In genomic region chr13:45340422-45341033, GRCh38 we compare ENCODE assay signal across 1 cellular context.
TF ChIP-seq lines count a peak whose summit lies in the region.

No MANE protein-coding gene starts in this region.

TF ChIP-seq in K562, 482 proteins besides CTCF, POLR2A, EP300 and RAD21 (continued from another document and continues in another):
- TF ChIP-seq ETV6 (IDR thresholded peaks at IDR 0.05; ENCODE audit: borderline replicate concordance in 1 of 2, low read depth in 2 of 2, low read length in 1 of 2) (peak; percentile 31 to 61; a peak in 1 of 4 replicates), ETV6 (CRISPR knock-in tag; IDR thresholded peaks at IDR 0.05; ENCODE audit: borderline replicate concordance) (no peak), MAZ (CRISPR knock-in tag; conservative IDR thresholded peaks at IDR 0.05 in 1 of 2, IDR thresholded peaks at IDR 0.05 in 1 of 2) (peak in 1 of 2 experiments; percentile 57; a peak in 1 of 4 replicates), E2F6 (IDR thresholded peaks at IDR 0.05; ENCODE audit: borderline replicate concordance in 1 of 2, extremely low read depth in 1 of 2, insufficient read depth in 1 of 2, insufficient read length in 1 of 2, low read depth in 1 of 2, low read length in 1 of 2, poor library complexity in 1 of 2, severe bottlenecking in 1 of 2) (peak in 1 of 2 experiments; percentile 67), RNF2 (IDR thresholded peaks at IDR 0.05) (peak; percentile 51; the same call in 1 of the 2 replicates), ZNF707 (CRISPR knock-in tag; conservative IDR thresholded peaks at IDR 0.05) (no peak), MTA1 (IDR thresholded peaks at IDR 0.05; ENCODE audit: borderline replicate concordance) (no peak), MLX (CRISPR knock-in tag; conservative IDR thresholded peaks at IDR 0.05) (no peak), ARID1B (IDR thresholded peaks at IDR 0.05) (peak; percentile 73), CEBPG (CRISPR knock-in tag; IDR thresholded peaks at IDR 0.05) (peak; percentile 97), CEBPG (tag; conservative IDR thresholded peaks at IDR 0.05 in 1 of 2, IDR thresholded peaks at IDR 0.05 in 1 of 2) (peak; percentile 97 to 98), ZNF282 (CRISPR knock-in tag; IDR thresholded peaks at IDR 0.05) (no peak), ZNF449 (CRISPR knock-in tag; IDR thresholded peaks at IDR 0.05) (no peak), HNRNPLL (IDR thresholded peaks at IDR 0.05; ENCODE audit: low read depth, low read length, poor library complexity, severe bottlenecking) (peak; percentile 37), GTF2A2 (tag; IDR thresholded peaks at IDR 0.05) (no peak; the same call in none of the 2 replicates), SAP30 (IDR thresholded peaks at IDR 0.05; ENCODE audit: borderline replicate concordance, insufficient read depth, low read depth, low read length, poor library complexity, severe bottlenecking) (no peak), NFRKB (IDR thresholded peaks at IDR 0.05; ENCODE audit: low read depth) (peak; percentile 82; the same call in 1 of the 2 replicates), HCFC1 (IDR thresholded peaks at IDR 0.05; ENCODE audit: low read depth, low read length) (peak; percentile 42; the same call in 1 of the 2 replicates), HMGN3 (IDR thresholded peaks at IDR 0.05; ENCODE audit: borderline replicate concordance, extremely low read depth, insufficient read length, low read depth, low read length) (peak; percentile 76), TBP (optimal IDR thresholded peaks at IDR 0.05; ENCODE audit: low read depth, low read length) (no peak), RBM14 (IDR thresholded peaks at IDR 0.05; ENCODE audit: borderline replicate concordance, insufficient read depth, low read depth, low read length) (no peak), ZNF354B (CRISPR knock-in tag; IDR thresholded peaks at IDR 0.05) (no peak), RHOXF2B (CRISPR knock-in tag; conservative IDR thresholded peaks at IDR 0.05) (no peak), CCAR2 (IDR thresholded peaks at IDR 0.05; ENCODE audit: low read depth, low read length) (no peak), ARID3A (IDR thresholded peaks at IDR 0.05; ENCODE audit: borderline replicate concordance, low read depth, low read length) (no peak), BRD4 (IDR thresholded peaks at IDR 0.05) (peak; percentile 96), SRSF3 (IDR thresholded peaks at IDR 0.05; ENCODE audit: insufficient read depth, low read length) (no peak), XRCC5 (IDR thresholded peaks at IDR 0.05; ENCODE audit: low read depth, low read length) (peak; percentile 56; the same call in 1 of the 2 replicates), HDAC1 (IDR thresholded peaks at IDR 0.05) (0 out of 4 replicates have a peak, but pooled peaks of 1 of the 2 experiments have one; percentile 10), RBM15 (IDR thresholded peaks at IDR 0.05; ENCODE audit: insufficient read depth, low read length) (no peak), ATF6 (CRISPR knock-in tag; IDR thresholded peaks at IDR 0.05) (no peak), EHMT2 (IDR thresholded peaks at IDR 0.05) (no peak), MECOM (CRISPR knock-in tag; IDR thresholded peaks at IDR 0.05) (no peak), ARID2 (IDR thresholded peaks at IDR 0.05) (no peak), IRF9 (tag; IDR thresholded peaks at IDR 0.05) (peak; percentile 81), DACH1 (IDR thresholded peaks at IDR 0.05; ENCODE audit: partially characterized antibody) (peak; percentile 59), SNRNP70 (optimal IDR thresholded peaks at IDR 0.05; ENCODE audit: low read depth, low read length) (no peak), LEF1 (IDR thresholded peaks at IDR 0.05) (0 out of 2 replicates have a peak, but pooled peaks have one; percentile 23), FIP1L1 (IDR thresholded peaks at IDR 0.05; ENCODE audit: low read depth, low read length, poor library complexity, severe bottlenecking) (peak; percentile 36), SMARCB1 (IDR thresholded peaks at IDR 0.05; ENCODE audit: insufficient read length, low read depth) (no peak), TAF9B (IDR thresholded peaks at IDR 0.05; ENCODE audit: partially characterized antibody) (peak; percentile 48), SOX6 (IDR thresholded peaks at IDR 0.05) (no peak), ZNF212 (CRISPR knock-in tag; IDR thresholded peaks at IDR 0.05) (no peak), ZC3H11A (IDR thresholded peaks at IDR 0.05; ENCODE audit: low read depth, low read length) (no peak), KLF1 (tag; IDR thresholded peaks at IDR 0.05) (no peak), GABPB2 (CRISPR knock-in tag; conservative IDR thresholded peaks at IDR 0.05) (no peak), ZNF197 (CRISPR knock-in tag; IDR thresholded peaks at IDR 0.05; ENCODE audit: low read depth) (no peak), ETV5 (CRISPR knock-in tag; IDR thresholded peaks at IDR 0.05; ENCODE audit: low read depth) (peak; percentile 60; the same call in 1 of the 2 replicates), TAF1 (IDR thresholded peaks at IDR 0.05; ENCODE audit: control insufficient read depth, extremely low read depth, insufficient read depth, low read length, severe bottlenecking) (peak; percentile 15), SIN3A (IDR thresholded peaks at IDR 0.05; ENCODE audit: borderline replicate concordance in 2 of 2, control insufficient read depth in 1 of 2, low read depth in 2 of 2, low read length in 2 of 2) (peak in 1 of 2 experiments; percentile 74; a peak in 1 of 4 replicates), DIDO1 (tag; IDR thresholded peaks at IDR 0.05; ENCODE audit: low read depth) (no peak), NR4A1 (CRISPR knock-in tag; IDR thresholded peaks at IDR 0.05) (no peak), NR4A1 (tag; IDR thresholded peaks at IDR 0.05) (no peak)
- TF ChIP-seq, protein P1, sequence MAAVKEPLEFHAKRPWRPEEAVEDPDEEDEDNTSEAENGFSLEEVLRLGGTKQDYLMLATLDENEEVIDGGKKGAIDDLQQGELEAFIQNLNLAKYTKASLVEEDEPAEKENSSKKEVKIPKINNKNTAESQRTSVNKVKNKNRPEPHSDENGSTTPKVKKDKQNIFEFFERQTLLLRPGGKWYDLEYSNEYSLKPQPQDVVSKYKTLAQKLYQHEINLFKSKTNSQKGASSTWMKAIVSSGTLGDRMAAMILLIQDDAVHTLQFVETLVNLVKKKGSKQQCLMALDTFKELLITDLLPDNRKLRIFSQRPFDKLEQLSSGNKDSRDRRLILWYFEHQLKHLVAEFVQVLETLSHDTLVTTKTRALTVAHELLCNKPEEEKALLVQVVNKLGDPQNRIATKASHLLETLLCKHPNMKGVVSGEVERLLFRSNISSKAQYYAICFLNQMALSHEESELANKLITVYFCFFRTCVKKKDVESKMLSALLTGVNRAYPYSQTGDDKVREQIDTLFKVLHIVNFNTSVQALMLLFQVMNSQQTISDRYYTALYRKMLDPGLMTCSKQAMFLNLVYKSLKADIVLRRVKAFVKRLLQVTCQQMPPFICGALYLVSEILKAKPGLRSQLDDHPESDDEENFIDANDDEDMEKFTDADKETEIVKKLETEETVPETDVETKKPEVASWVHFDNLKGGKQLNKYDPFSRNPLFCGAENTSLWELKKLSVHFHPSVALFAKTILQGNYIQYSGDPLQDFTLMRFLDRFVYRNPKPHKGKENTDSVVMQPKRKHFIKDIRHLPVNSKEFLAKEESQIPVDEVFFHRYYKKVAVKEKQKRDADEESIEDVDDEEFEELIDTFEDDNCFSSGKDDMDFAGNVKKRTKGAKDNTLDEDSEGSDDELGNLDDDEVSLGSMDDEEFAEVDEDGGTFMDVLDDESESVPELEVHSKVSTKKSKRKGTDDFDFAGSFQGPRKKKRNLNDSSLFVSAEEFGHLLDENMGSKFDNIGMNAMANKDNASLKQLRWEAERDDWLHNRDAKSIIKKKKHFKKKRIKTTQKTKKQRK (IDR thresholded peaks at IDR 0.05; ENCODE audit: borderline replicate concordance, low read depth, low read length): no peak
- TF ChIP-seq, protein P2, sequence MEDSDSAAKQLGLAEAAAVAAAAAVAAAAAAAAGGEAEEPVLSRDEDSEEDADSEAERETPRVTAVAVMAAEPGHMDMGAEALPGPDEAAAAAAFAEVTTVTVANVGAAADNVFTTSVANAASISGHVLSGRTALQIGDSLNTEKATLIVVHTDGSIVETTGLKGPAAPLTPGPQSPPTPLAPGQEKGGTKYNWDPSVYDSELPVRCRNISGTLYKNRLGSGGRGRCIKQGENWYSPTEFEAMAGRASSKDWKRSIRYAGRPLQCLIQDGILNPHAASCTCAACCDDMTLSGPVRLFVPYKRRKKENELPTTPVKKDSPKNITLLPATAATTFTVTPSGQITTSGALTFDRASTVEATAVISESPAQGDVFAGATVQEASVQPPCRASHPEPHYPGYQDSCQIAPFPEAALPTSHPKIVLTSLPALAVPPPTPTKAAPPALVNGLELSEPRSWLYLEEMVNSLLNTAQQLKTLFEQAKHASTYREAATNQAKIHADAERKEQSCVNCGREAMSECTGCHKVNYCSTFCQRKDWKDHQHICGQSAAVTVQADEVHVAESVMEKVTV (CRISPR knock-in tag; IDR thresholded peaks at IDR 0.05): peak; percentile 89
- TF ChIP-seq, protein P3, sequence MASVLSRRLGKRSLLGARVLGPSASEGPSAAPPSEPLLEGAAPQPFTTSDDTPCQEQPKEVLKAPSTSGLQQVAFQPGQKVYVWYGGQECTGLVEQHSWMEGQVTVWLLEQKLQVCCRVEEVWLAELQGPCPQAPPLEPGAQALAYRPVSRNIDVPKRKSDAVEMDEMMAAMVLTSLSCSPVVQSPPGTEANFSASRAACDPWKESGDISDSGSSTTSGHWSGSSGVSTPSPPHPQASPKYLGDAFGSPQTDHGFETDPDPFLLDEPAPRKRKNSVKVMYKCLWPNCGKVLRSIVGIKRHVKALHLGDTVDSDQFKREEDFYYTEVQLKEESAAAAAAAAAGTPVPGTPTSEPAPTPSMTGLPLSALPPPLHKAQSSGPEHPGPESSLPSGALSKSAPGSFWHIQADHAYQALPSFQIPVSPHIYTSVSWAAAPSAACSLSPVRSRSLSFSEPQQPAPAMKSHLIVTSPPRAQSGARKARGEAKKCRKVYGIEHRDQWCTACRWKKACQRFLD (CRISPR knock-in tag; IDR thresholded peaks at IDR 0.05): no peak
- TF ChIP-seq, protein P4, sequence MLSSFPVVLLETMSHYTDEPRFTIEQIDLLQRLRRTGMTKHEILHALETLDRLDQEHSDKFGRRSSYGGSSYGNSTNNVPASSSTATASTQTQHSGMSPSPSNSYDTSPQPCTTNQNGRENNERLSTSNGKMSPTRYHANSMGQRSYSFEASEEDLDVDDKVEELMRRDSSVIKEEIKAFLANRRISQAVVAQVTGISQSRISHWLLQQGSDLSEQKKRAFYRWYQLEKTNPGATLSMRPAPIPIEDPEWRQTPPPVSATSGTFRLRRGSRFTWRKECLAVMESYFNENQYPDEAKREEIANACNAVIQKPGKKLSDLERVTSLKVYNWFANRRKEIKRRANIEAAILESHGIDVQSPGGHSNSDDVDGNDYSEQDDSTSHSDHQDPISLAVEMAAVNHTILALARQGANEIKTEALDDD (IDR thresholded peaks at IDR 0.05): no peak
